In the genomic region with DNA sequence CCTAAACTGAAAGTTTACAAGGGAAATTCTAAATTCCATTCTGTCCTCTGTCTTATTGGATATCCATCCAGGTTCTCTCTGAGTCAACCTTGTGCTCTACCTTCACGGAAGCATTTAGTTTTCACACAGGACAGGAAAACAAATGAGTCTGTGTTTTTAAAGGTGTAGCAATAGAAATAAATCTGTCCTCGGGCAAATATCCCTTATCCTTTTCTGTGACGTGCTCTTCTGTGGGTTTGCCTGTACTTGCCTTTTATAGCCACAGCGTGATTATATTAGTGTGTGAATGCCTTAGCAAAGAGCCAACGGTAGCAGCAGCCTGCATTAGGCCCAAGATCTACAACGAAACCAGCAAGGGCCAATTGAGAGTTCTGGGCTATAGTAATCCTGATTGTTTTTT, we compare ENCODE assay signal across 25 cellular contexts.
"Had no signal": no experiment of that assay in that cellular context is flagged by ENCODE, and none has a peak within 500 bp of the region (broad histone marks: within the 10 kb centered on the region; RNA-seq: fewer than 3 reads in every experiment).

No MANE protein-coding gene starts in this region.

- H3K4me3 ChIP-seq: adrenal gland, body of pancreas, K562 had no signal

- ATAC-seq: activated CD8-positive, alpha-beta T cell treated with anti-CD3 and anti-CD28 coated beads for 36 hours; body of pancreas; K562; Panc1; Right ventricle myocardium inferior had no signal

- H3K4me1 ChIP-seq: adrenal gland, body of pancreas had no signal

- H3K9me3 ChIP-seq: adrenal gland, body of pancreas had no signal

- H3K36me3 ChIP-seq: adrenal gland, WERI-Rb-1 had no signal

- H3K27ac ChIP-seq: adrenal gland, body of pancreas, WERI-Rb-1 had no signal

- DNase-seq: activated CD4-positive, alpha-beta T cell treated with anti-CD3 and anti-CD28 coated beads for 1 hour; activated CD4-positive, alpha-beta T cell treated with anti-CD3 and anti-CD28 coated beads for 48 hours; activated CD4-positive, CD25-positive, alpha-beta regulatory T cell; activated CD8-positive, alpha-beta T cell treated with anti-CD3 and anti-CD28 coated beads for 36 hours; activated gamma-delta T cell; activated naive CD4-positive, alpha-beta T cell treated with Interleukin-2 at 50 U/mL for 16 hours; activated T-cell treated with anti-CD3 and anti-CD28 coated beads, Interleukin-2, amount 50 U/mL, for 24 hours; adrenal gland; body of pancreas; NCI-H1105; NCI-H1417 treated with DMSO at 0.1 percent for 48 hours; NCI-H187 treated with DMSO at 0.1 percent for 48 hours; NCI-H2081; NCI-H2171 treated with DMSO at 0.1 percent for 48 hours; NCI-H226; NCI-H446 treated with DMSO at 0.1 percent for 48 hours; NCI-H524; SIG-M5; SW 1271; T-helper 1 cell; T1000; WERI-Rb-1 had no signal

- H3K27me3 ChIP-seq: adrenal gland, body of pancreas had no signal
